In genomic region chr2:197453914-197454398, GRCh38 we compare ENCODE assay signal across 8 cellular contexts. TPM values are rescaled to one million over a fixed set of nuclear protein-coding genes. Genes with fewer than 3 reads are reported as not detected.
DNase-seq lines count a peak whose midpoint lies in the region; ATAC-seq and TF ChIP-seq lines count a peak whose summit lies in the region.

No MANE protein-coding gene starts in this region.

- DNase-seq in GF-D8 (lab: John Stamatoyannopoulos, UW) (peak; percentile 28), glutamatergic neuron (no peak), progenitor cell of endocrine pancreas (ENCODE audit: low spot score, unreplicated experiment) (peak; percentile 24), NCI-H2107 treated with DMSO at 0.1 percent for 48 hours (lab: John Stamatoyannopoulos, UW; ENCODE audit: unreplicated experiment) (no peak)
- no peak for DNase-seq in activated CD4-positive, alpha-beta memory T cell treated with anti-CD3 and anti-CD28 coated beads for 36 hours
- DNase-seq in effector CD8-positive, alpha-beta T cell (lab: John Stamatoyannopoulos, UW) = no peak

- H3K27ac Mint-ChIP-seq in activated CD4-positive, alpha-beta memory T cell treated with anti-CD3 and anti-CD28 coated beads for 36 hours = peak overlapping the region; percentile 100
- H3K27ac Mint-ChIP-seq in glutamatergic neuron (ENCODE audit: unreplicated experiment) (peak overlapping the region; percentile 98), progenitor cell of endocrine pancreas (peak overlapping the region; percentile 98)

- CTCF ChIA-PET in activated CD4-positive, alpha-beta memory T cell treated with anti-CD3 and anti-CD28 coated beads for 36 hours (lab: Charles Lee) = interaction anchor here (1.2 kb wide), 1 partner anchor 48 kb away, joined by 5 read pairs; no protein-coding TSS in a partner anchor

- peak; percentile 24 for ATAC-seq in GM21367 (IDR thresholded peaks at IDR 0.05; ENCODE audit: unreplicated experiment)
- peak; percentile 20 for ATAC-seq in HG03571 (IDR thresholded peaks at IDR 0.05; ENCODE audit: unreplicated experiment)

- no peaks in the 10 kb centered on the region for H3K9me3 Mint-ChIP-seq in activated CD4-positive, alpha-beta memory T cell treated with anti-CD3 and anti-CD28 coated beads for 36 hours
- H3K9me3 Mint-ChIP-seq in glutamatergic neuron (ENCODE audit: unreplicated experiment) (peaks cover 5% of the 10 kb centered on the region), progenitor cell of endocrine pancreas (ENCODE audit: low read depth) (no peaks in the 10 kb centered on the region)

- no peak for TF ChIP-seq CTCF in glutamatergic neuron (IDR thresholded peaks at IDR 0.05; ENCODE audit: partially characterized antibody, unreplicated experiment)
- no peak for TF ChIP-seq CTCF in progenitor cell of endocrine pancreas (IDR thresholded peaks at IDR 0.05; ENCODE audit: unreplicated experiment)

- H3K27me3 Mint-ChIP-seq in activated CD4-positive, alpha-beta memory T cell treated with anti-CD3 and anti-CD28 coated beads for 36 hours = no peaks in the 10 kb centered on the region
- H3K27me3 Mint-ChIP-seq in glutamatergic neuron (ENCODE audit: unreplicated experiment) = peaks cover 6% of the 10 kb centered on the region
- no peaks in the 10 kb centered on the region for H3K27me3 Mint-ChIP-seq in progenitor cell of endocrine pancreas

- intact Hi-C loops in activated CD4-positive, alpha-beta memory T cell treated with anti-CD3 and anti-CD28 coated beads for 36 hours (cut with micrococcal nuclease) = loop anchor here (1.0 to 10.0 kb wide), 8 partner anchors 19 to 1279 kb away; partner anchors contain the start of genes CCDC150, HSPE1, MARS2 and MOB4

- peaks cover 3% of the 10 kb centered on the region for H3K36me3 Mint-ChIP-seq in activated CD4-positive, alpha-beta memory T cell treated with anti-CD3 and anti-CD28 coated beads for 36 hours
- no peaks in the 10 kb centered on the region for H3K36me3 Mint-ChIP-seq in glutamatergic neuron (ENCODE audit: unreplicated experiment)
- no peaks in the 10 kb centered on the region for H3K36me3 Mint-ChIP-seq in progenitor cell of endocrine pancreas (ENCODE audit: insufficient read depth)

- H3K4me1 Mint-ChIP-seq in activated CD4-positive, alpha-beta memory T cell treated with anti-CD3 and anti-CD28 coated beads for 36 hours (ENCODE audit: low read depth) = peaks cover 42% of the 10 kb centered on the region
- H3K4me1 Mint-ChIP-seq in glutamatergic neuron (ENCODE audit: low read depth, unreplicated experiment) (peaks cover 10% of the 10 kb centered on the region), progenitor cell of endocrine pancreas (ENCODE audit: low read depth) (peaks cover 15% of the 10 kb centered on the region)

- POLR2A ChIA-PET in activated CD4-positive, alpha-beta memory T cell treated with anti-CD3 and anti-CD28 coated beads for 36 hours (lab: Charles Lee) = interaction anchor here (1.3 to 4.4 kb wide), 5 partner anchors 18 to 62 kb away, joined by 4 to 68 read pairs (median 5); partner anchors contain the start of genes HSPD1, HSPE1, MOB4 and SF3B1

- H3K4me3 Mint-ChIP-seq in activated CD4-positive, alpha-beta memory T cell treated with anti-CD3 and anti-CD28 coated beads for 36 hours = peak overlapping the region; percentile 99
- peak overlapping the region; percentile 100 for H3K4me3 Mint-ChIP-seq in glutamatergic neuron (ENCODE audit: unreplicated experiment)
- H3K4me3 Mint-ChIP-seq in progenitor cell of endocrine pancreas (ENCODE audit: low read depth) = peak overlapping the region; percentile 95

RNA-seq across cellular contexts. Expression of gene COQ10B, which starts 0.6 kb away (rescaled TPM):
- 10 to 100 TPM; 21.5 TPM for total RNA-seq in activated CD4-positive, alpha-beta memory T cell treated with anti-CD3 and anti-CD28 coated beads for 36 hours
- total RNA-seq in glutamatergic neuron (ENCODE audit: unreplicated experiment) = 13.2 TPM
- total RNA-seq in progenitor cell of endocrine pancreas = 11.0 and 11.8 TPM in 2 replicates

RNA-seq across cellular contexts. Expression of gene SF3B1, which starts 19.1 kb away (rescaled TPM):
- 100 to 1,000 TPM; 228 to 245 TPM for total RNA-seq in activated CD4-positive, alpha-beta memory T cell treated with anti-CD3 and anti-CD28 coated beads for 36 hours
- total RNA-seq in glutamatergic neuron (ENCODE audit: unreplicated experiment) (401 TPM), progenitor cell of endocrine pancreas (348 and 370 TPM in 2 replicates)

RNA-seq across cellular contexts. Expression of gene HSPD1, which starts 45.7 kb away (rescaled TPM):
- total RNA-seq in activated CD4-positive, alpha-beta memory T cell treated with anti-CD3 and anti-CD28 coated beads for 36 hours = 100 to 1,000 TPM; 839 to 853 TPM
- total RNA-seq in glutamatergic neuron (ENCODE audit: unreplicated experiment) = 187 TPM
- total RNA-seq in progenitor cell of endocrine pancreas = 403 and 409 TPM in 2 replicates

RNA-seq across cellular contexts. Expression of gene HSPE1, which starts 46.2 kb away (rescaled TPM):
- total RNA-seq in activated CD4-positive, alpha-beta memory T cell treated with anti-CD3 and anti-CD28 coated beads for 36 hours = 100 to 1,000 TPM; 282 to 283 TPM
- 83.5 TPM for total RNA-seq in glutamatergic neuron (ENCODE audit: unreplicated experiment)
- total RNA-seq in progenitor cell of endocrine pancreas = 180 and 185 TPM in 2 replicates

Comparison
In these comparisons a context has a peak if more than half of its experiments do, and no peak if none do; other contexts are left out.
1. DNase-seq: peak in GF-D8 (single experiment) and progenitor cell of endocrine pancreas (single experiment); none in activated CD4-positive, alpha-beta memory T cell treated with anti-CD3 and anti-CD28 coated beads for 36 hours (single experiment), glutamatergic neuron (single experiment), NCI-H2107 treated with DMSO at 0.1 percent for 48 hours (single experiment) and effector CD8-positive, alpha-beta T cell (single experiment).
2. Peak in every context shown above with its lines, with median percentiles within 50 percentile points of each other: H3K27ac Mint-ChIP-seq and H3K4me3 Mint-ChIP-seq.